ENCODE assay signal across 1 cellular context in the genomic region with DNA sequence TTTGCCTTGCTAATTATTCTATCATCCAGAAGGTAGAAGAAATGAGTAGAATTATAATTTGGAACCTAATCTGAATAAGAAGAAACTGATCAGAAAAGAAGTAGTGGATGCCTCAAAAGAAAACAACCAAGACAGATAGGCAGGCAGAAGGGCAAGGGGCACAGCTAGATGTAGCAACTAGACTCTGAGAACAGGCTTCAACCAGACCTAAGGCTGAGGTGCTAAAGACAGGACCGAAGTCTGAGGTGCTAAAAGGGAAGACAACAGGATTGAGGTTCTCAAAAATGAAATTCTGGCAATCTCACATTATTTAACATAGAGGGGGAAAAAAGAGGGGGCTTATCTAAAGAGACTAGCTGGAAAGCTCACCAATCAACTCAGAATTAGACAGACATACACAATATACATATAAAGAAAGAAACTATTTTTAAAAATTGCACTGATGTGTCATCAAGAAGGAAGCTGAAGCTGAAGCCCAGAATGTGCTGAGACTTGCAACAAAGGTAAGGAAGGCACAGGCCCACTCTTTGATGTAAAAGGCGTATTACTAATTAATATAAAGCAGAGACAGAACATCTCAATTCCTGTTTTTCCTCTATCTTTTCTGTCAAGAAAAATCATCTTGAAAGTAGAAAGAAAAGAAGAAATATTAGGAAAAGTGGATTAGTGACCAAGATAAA.
TF ChIP-seq lines count a peak whose summit lies in the region.

No MANE protein-coding gene starts in this region.

TF ChIP-seq in HepG2, 621 proteins besides CTCF, POLR2A, EP300 and RAD21:
- TF ChIP-seq NRL (CRISPR knock-in tag; IDR thresholded peaks at IDR 0.05; ENCODE audit: borderline replicate concordance) (no peak), ZNF24 (IDR thresholded peaks at IDR 0.05) (no peak), ADNP (CRISPR knock-in tag; IDR thresholded peaks at IDR 0.05) (no peak), ZBTB21 (CRISPR knock-in tag; IDR thresholded peaks at IDR 0.05) (no peak), FOSL1 (CRISPR knock-in tag; IDR thresholded peaks at IDR 0.05; ENCODE audit: borderline replicate concordance) (no peak), ARHGAP35 (CRISPR knock-in tag; IDR thresholded peaks at IDR 0.05; ENCODE audit: borderline replicate concordance) (no peak), ZNF264 (CRISPR knock-in tag; IDR thresholded peaks at IDR 0.05) (no peak), MBNL3 (CRISPR knock-in tag; conservative IDR thresholded peaks at IDR 0.05) (no peak), SIN3B (IDR thresholded peaks at IDR 0.05; ENCODE audit: low read length) (no peak), MXI1 (IDR thresholded peaks at IDR 0.05; ENCODE audit: borderline replicate concordance, low read depth, low read length) (no peak), JARID2 (CRISPR knock-in tag; IDR thresholded peaks at IDR 0.05; ENCODE audit: insufficient replicate concordance) (no peak)
- TF ChIP-seq, protein P1, sequence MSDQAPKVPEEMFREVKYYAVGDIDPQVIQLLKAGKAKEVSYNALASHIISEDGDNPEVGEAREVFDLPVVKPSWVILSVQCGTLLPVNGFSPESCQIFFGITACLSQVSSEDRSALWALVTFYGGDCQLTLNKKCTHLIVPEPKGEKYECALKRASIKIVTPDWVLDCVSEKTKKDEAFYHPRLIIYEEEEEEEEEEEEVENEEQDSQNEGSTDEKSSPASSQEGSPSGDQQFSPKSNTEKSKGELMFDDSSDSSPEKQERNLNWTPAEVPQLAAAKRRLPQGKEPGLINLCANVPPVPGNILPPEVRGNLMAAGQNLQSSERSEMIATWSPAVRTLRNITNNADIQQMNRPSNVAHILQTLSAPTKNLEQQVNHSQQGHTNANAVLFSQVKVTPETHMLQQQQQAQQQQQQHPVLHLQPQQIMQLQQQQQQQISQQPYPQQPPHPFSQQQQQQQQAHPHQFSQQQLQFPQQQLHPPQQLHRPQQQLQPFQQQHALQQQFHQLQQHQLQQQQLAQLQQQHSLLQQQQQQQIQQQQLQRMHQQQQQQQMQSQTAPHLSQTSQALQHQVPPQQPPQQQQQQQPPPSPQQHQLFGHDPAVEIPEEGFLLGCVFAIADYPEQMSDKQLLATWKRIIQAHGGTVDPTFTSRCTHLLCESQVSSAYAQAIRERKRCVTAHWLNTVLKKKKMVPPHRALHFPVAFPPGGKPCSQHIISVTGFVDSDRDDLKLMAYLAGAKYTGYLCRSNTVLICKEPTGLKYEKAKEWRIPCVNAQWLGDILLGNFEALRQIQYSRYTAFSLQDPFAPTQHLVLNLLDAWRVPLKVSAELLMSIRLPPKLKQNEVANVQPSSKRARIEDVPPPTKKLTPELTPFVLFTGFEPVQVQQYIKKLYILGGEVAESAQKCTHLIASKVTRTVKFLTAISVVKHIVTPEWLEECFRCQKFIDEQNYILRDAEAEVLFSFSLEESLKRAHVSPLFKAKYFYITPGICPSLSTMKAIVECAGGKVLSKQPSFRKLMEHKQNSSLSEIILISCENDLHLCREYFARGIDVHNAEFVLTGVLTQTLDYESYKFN (CRISPR knock-in tag; conservative IDR thresholded peaks at IDR 0.05), result no peak
- TF ChIP-seq, protein P2, sequence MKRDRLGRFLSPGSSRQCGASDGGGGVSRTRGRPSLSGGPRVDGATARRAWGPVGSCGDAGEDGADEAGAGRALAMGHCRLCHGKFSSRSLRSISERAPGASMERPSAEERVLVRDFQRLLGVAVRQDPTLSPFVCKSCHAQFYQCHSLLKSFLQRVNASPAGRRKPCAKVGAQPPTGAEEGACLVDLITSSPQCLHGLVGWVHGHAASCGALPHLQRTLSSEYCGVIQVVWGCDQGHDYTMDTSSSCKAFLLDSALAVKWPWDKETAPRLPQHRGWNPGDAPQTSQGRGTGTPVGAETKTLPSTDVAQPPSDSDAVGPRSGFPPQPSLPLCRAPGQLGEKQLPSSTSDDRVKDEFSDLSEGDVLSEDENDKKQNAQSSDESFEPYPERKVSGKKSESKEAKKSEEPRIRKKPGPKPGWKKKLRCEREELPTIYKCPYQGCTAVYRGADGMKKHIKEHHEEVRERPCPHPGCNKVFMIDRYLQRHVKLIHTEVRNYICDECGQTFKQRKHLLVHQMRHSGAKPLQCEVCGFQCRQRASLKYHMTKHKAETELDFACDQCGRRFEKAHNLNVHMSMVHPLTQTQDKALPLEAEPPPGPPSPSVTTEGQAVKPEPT (CRISPR knock-in tag; IDR thresholded peaks at IDR 0.05; ENCODE audit: low read depth), result no peak
- TF ChIP-seq, protein P3, sequence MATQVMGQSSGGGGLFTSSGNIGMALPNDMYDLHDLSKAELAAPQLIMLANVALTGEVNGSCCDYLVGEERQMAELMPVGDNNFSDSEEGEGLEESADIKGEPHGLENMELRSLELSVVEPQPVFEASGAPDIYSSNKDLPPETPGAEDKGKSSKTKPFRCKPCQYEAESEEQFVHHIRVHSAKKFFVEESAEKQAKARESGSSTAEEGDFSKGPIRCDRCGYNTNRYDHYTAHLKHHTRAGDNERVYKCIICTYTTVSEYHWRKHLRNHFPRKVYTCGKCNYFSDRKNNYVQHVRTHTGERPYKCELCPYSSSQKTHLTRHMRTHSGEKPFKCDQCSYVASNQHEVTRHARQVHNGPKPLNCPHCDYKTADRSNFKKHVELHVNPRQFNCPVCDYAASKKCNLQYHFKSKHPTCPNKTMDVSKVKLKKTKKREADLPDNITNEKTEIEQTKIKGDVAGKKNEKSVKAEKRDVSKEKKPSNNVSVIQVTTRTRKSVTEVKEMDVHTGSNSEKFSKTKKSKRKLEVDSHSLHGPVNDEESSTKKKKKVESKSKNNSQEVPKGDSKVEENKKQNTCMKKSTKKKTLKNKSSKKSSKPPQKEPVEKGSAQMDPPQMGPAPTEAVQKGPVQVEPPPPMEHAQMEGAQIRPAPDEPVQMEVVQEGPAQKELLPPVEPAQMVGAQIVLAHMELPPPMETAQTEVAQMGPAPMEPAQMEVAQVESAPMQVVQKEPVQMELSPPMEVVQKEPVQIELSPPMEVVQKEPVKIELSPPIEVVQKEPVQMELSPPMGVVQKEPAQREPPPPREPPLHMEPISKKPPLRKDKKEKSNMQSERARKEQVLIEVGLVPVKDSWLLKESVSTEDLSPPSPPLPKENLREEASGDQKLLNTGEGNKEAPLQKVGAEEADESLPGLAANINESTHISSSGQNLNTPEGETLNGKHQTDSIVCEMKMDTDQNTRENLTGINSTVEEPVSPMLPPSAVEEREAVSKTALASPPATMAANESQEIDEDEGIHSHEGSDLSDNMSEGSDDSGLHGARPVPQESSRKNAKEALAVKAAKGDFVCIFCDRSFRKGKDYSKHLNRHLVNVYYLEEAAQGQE (IDR thresholded peaks at IDR 0.05; ENCODE audit: borderline replicate concordance in 1 of 2, low read depth in 1 of 2, low read length in 2 of 2), result no peak
- TF ChIP-seq, protein P4, sequence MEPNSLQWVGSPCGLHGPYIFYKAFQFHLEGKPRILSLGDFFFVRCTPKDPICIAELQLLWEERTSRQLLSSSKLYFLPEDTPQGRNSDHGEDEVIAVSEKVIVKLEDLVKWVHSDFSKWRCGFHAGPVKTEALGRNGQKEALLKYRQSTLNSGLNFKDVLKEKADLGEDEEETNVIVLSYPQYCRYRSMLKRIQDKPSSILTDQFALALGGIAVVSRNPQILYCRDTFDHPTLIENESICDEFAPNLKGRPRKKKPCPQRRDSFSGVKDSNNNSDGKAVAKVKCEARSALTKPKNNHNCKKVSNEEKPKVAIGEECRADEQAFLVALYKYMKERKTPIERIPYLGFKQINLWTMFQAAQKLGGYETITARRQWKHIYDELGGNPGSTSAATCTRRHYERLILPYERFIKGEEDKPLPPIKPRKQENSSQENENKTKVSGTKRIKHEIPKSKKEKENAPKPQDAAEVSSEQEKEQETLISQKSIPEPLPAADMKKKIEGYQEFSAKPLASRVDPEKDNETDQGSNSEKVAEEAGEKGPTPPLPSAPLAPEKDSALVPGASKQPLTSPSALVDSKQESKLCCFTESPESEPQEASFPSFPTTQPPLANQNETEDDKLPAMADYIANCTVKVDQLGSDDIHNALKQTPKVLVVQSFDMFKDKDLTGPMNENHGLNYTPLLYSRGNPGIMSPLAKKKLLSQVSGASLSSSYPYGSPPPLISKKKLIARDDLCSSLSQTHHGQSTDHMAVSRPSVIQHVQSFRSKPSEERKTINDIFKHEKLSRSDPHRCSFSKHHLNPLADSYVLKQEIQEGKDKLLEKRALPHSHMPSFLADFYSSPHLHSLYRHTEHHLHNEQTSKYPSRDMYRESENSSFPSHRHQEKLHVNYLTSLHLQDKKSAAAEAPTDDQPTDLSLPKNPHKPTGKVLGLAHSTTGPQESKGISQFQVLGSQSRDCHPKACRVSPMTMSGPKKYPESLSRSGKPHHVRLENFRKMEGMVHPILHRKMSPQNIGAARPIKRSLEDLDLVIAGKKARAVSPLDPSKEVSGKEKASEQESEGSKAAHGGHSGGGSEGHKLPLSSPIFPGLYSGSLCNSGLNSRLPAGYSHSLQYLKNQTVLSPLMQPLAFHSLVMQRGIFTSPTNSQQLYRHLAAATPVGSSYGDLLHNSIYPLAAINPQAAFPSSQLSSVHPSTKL (CRISPR knock-in tag; IDR thresholded peaks at IDR 0.05), result no peak
- TF ChIP-seq, protein P5, sequence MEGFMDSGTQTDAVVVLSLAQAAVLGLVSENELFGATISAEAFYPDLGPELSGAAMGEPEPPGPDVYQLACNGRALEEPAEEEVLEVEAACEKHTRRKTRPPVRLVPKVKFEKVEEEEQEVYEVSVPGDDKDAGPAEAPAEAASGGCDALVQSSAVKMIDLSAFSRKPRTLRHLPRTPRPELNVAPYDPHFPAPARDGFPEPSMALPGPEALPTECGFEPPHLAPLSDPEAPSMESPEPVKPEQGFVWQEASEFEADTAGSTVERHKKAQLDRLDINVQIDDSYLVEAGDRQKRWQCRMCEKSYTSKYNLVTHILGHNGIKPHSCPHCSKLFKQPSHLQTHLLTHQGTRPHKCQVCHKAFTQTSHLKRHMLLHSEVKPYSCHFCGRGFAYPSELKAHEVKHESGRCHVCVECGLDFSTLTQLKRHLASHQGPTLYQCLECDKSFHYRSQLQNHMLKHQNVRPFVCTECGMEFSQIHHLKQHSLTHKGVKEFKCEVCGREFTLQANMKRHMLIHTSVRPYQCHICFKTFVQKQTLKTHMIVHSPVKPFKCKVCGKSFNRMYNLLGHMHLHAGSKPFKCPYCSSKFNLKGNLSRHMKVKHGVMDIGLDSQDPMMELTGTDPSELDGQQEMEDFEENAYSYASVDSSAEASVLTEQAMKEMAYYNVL (CRISPR knock-in tag; IDR thresholded peaks at IDR 0.05; ENCODE audit: borderline replicate concordance), result no peak
